8 cellular contexts compared by ENCODE assay signal in the genomic region with DNA sequence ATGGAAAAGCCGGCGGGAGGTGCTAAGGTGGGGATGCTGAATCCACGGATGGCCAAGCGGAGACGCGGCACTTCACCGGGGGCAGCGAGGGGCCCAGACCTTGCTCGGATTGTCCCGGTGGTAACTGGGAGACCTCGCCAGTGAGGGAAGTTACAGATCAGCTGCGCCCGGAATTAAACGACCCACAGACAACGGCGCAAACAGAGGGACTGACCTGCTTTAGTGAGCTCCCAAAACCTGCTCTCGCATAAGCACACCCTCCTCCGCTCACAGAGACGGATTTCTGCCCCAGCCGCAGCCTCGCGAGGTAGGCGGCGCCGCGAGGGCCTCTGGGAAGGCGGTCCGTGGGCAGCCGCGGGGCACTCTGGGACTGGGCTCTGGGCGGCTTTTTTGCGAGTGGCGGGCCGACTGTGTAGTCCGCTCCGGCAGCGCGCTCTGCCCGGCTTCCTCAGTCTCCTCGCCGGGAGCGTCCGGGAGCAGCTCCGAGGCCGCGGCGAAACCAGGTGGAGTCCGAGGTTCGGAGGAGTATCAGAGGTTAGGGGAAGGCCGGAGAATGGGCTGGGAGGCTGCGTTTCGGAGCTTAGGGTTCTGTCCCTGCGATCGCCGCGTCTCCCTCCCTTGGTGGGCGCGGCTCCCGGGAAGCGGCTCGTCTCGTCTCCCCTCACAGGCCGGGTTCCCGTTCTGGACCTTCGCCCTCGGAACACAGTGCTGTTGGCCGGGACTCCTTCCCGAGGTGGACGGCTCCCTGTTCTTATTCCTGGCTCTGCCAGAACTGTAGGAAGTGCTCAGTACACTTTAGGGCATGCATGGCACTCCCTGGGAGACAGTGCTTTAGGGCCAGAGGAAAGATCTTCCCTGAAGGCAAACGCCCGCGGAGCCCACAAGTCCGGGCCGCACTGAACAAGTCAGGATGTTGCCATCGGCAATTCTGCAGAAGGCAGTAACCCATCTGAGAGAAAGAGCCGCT. TPM values are rescaled to one million over a fixed set of nuclear protein-coding genes. Genes with fewer than 3 reads are reported as not detected.
DNase-seq lines count a peak whose midpoint lies in the region; TF ChIP-seq lines count a peak whose summit lies in the region.

A gene with protein sequence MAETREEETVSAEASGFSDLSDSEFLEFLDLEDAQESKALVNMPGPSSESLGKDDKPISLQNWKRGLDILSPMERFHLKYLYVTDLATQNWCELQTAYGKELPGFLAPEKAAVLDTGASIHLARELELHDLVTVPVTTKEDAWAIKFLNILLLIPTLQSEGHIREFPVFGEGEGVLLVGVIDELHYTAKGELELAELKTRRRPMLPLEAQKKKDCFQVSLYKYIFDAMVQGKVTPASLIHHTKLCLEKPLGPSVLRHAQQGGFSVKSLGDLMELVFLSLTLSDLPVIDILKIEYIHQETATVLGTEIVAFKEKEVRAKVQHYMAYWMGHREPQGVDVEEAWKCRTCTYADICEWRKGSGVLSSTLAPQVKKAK (plus strand): TSS at position 393 of the 967 bp plus-strand sequence. CDS start 5,778 bp downstream, outside the sequence.

- no peaks in the 10 kb centered on the region for H4K20me1 ChIP-seq in H9 (ENCODE audit: control insufficient read depth, insufficient read depth, insufficient read length)

- no peaks in the 10 kb centered on the region; the same call in 1 of the 2 replicates for H3K79me2 ChIP-seq in H9 (ENCODE audit: insufficient read depth, low read length)

- H3K18ac ChIP-seq in H9 (ENCODE audit: insufficient read length, low read depth, low read length): peak within 1 kb of the TSS; percentile 76

- peak within 1 kb of the TSS; percentile 85 to 86 for H3K4me3 Mint-ChIP-seq in H9

- no peaks in the 10 kb centered on the region for H3K79me1 ChIP-seq in H9 (ENCODE audit: insufficient read depth, low read depth, low read length, poor library complexity, severe bottlenecking)

- H3K23me2 ChIP-seq in H9 (ENCODE audit: insufficient read length, low read depth, low read length, poor library complexity, severe bottlenecking): peaks cover 11% of the 10 kb centered on the region

- peaks cover 7 to 9% of the 10 kb centered on the region in 2 experiments for H3K4me1 Mint-ChIP-seq in H9

- H3K36me3 Mint-ChIP-seq in H9 (ENCODE audit: insufficient read depth in 1 of 3, low read depth in 3 of 3): peaks cover 18 to 46% (median 24%) of the 10 kb centered on the region in 3 experiments

- H3K27ac ChIP-seq in H9 (ENCODE audit: insufficient read length, low read depth, low read length): no peak within 1 kb of the TSS
- H3K27ac ChIP-seq in transverse colon: peak within 1 kb of the TSS; percentile 74 to 86 (median 82)

- peak within 1 kb of the TSS; percentile 89 for H3K14ac ChIP-seq in H9 (ENCODE audit: insufficient read depth, low read length)

- H2BK15ac ChIP-seq in H9 (ENCODE audit: low read depth, low read length): no peak within 1 kb of the TSS

- H2BK12ac ChIP-seq in H9 (ENCODE audit: insufficient read length, low read depth, low read length): no peak within 1 kb of the TSS

- H2BK20ac ChIP-seq in H9 (ENCODE audit: low read depth, low read length, poor library complexity, severe bottlenecking): no peak within 1 kb of the TSS

- peaks cover 22 to 23% of the 10 kb centered on the region in 2 experiments for H3K9me3 Mint-ChIP-seq in H9

- no peak within 1 kb of the TSS for H3T11ph ChIP-seq in H9 (ENCODE audit: low read length)

- no peak within 1 kb of the TSS for H3K56ac ChIP-seq in H9 (ENCODE audit: insufficient read length, low read depth, low read length)

- in situ Hi-C loops in transverse colon (cut with MboI; ENCODE audit: low pct_ligation_motif_present in 1 of 4, low pct_unique_long_range_greater_than_20kb in 1 of 4, low sequenced_read_pairs in 3 of 4): no loop called here

- H4K91ac ChIP-seq in H9 (ENCODE audit: insufficient read length, low read depth, low read length): no peak within 1 kb of the TSS

- H3K27me3 Mint-ChIP-seq in H9 (ENCODE audit: low read depth): peaks cover 10% of the 10 kb centered on the region

- H4K5ac ChIP-seq in H9 (ENCODE audit: insufficient read length, low read depth, low read length): no peak within 1 kb of the TSS

- 0 out of 2 replicates have a peak, but pooled peaks cover 3% of the 10 kb centered on the region for H3K27me3 ChIP-seq in H9 (ENCODE audit: insufficient read depth, low read length)
- no peaks in the 10 kb centered on the region for H3K27me3 ChIP-seq in adipocyte (replicated peaks; ENCODE audit: control insufficient read depth, insufficient read depth, low read length)
- no peaks in the 10 kb centered on the region for H3K27me3 ChIP-seq in transverse colon

- H3K4ac ChIP-seq in H9 (ENCODE audit: low read depth, low read length): no peak within 1 kb of the TSS

- peak; percentile 78 for DNase-seq in EH (ENCODE audit: low read depth)
- DNase-seq in H9: peak; percentile 63
- DNase-seq in NB4 (ENCODE audit: low read depth): peak; percentile 90
- DNase-seq in T-helper 1 cell: peak; percentile 51 to 88 (median 69)
- peak; percentile 93 for DNase-seq in adipocyte (ENCODE audit: low read depth)
- peak; percentile 95 for DNase-seq in cardiac septum (ENCODE audit: low spot score)
- DNase-seq in pons (ENCODE audit: low spot score): peak; percentile 41
- peak; percentile 85 for DNase-seq in transverse colon

- no peak within 1 kb of the TSS for H2BK120ac ChIP-seq in H9 (ENCODE audit: low read depth, low read length, poor library complexity, severe bottlenecking)

- WGBS in H9 (ENCODE audit: extremely low coverage, insufficient read length, low lambda C conversion rate): no CpG with 5 or more reads among the region's 76 CpGs
- 1 to 4% methylated on average over 8 to 45 of the region's 76 CpGs for WGBS in transverse colon (ENCODE audit: low coverage in 1 of 2), 2 donors

- peak within 1 kb of the TSS; percentile 92 for H3K4me2 ChIP-seq in H9 (ENCODE audit: insufficient read depth, insufficient read length, low read length)

- H3K4me3 ChIP-seq in NB4 (ENCODE audit: low read depth, low read length) (peak within 1 kb of the TSS; percentile 89), adipocyte (ENCODE audit: low read length) (peak within 1 kb of the TSS; percentile 97), transverse colon (peak within 1 kb of the TSS; percentile 62 to 85 (median 70))

- TF ChIP-seq EP300 in transverse colon (IDR thresholded peaks at IDR 0.05; ENCODE audit: low read depth): no peak

- H3K9ac ChIP-seq in H9 (ENCODE audit: extremely low read depth, insufficient read length, low read length) (peak within 1 kb of the TSS; percentile 67), adipocyte (ENCODE audit: low read length) (peak within 1 kb of the TSS; percentile 97)

- no peak within 1 kb of the TSS for H2BK5ac ChIP-seq in H9 (ENCODE audit: insufficient read length, low read length)

- no peak within 1 kb of the TSS for H4K8ac ChIP-seq in H9 (replicated peaks; ENCODE audit: insufficient read length, low read depth, low read length)

- H3K4me1 ChIP-seq in H9 (ENCODE audit: insufficient read depth, low read length) (no peaks in the 10 kb centered on the region; the same call in 1 of the 2 replicates), adipocyte (ENCODE audit: control insufficient read depth, insufficient read depth, low read length) (peaks cover 8% of the 10 kb centered on the region), transverse colon (peaks cover 0 to 17% (median 10%) of the 10 kb centered on the region in 4 donors)

- no peaks in the 10 kb centered on the region for H3K9me3 ChIP-seq in H9 (ENCODE audit: control insufficient read depth, low read depth, low read length)
- peaks cover 7% of the 10 kb centered on the region for H3K9me3 ChIP-seq in adipocyte (ENCODE audit: control insufficient read depth, low read length)
- H3K9me3 ChIP-seq in transverse colon: peaks cover 5 to 15% of the 10 kb centered on the region in 2 donors

- no peak within 1 kb of the TSS for H2AFZ ChIP-seq in H9 (ENCODE audit: low read length)

- H3K36me3 ChIP-seq in adipocyte (ENCODE audit: control insufficient read depth, insufficient read depth, low read length, severe bottlenecking) (no peaks in the 10 kb centered on the region), transverse colon (no peaks in the 10 kb centered on the region)

- intact Hi-C loops in cardiac septum (cut with DNase I): loop anchor here (1.0 to 5.0 kb wide), 2 partner anchors 23 to 56 kb away; partner anchors contain the start of genes ZFP69B and ZNF684
- intact Hi-C loops in transverse colon (cut with DNase I; ENCODE audit: low total_unique reads): no loop called here

- H3K23ac ChIP-seq in H9 (ENCODE audit: insufficient read length, low read depth, low read length): no peak within 1 kb of the TSS

- TF ChIP-seq POLR2A in NB4 (IDR thresholded peaks at IDR 0.05; ENCODE audit: extremely low read depth, insufficient read length): peak; percentile 74
- peak; percentile 40 for TF ChIP-seq POLR2A in transverse colon (IDR thresholded peaks at IDR 0.05)

- H3K27ac Mint-ChIP-seq in H9: no peak within 1 kb of the TSS; a peak in 1 of 7 replicates

- no peak for TF ChIP-seq CTCF in H9 (conservative IDR thresholded peaks at IDR 0.05)
- no peak for TF ChIP-seq CTCF in NB4 (IDR thresholded peaks at IDR 0.05; ENCODE audit: low read depth, low read length)
- TF ChIP-seq CTCF in transverse colon (IDR thresholded peaks at IDR 0.05): no peak

- H2AK5ac ChIP-seq in H9 (ENCODE audit: insufficient read length, low read length): no peak within 1 kb of the TSS

RNA-seq across cellular contexts. Expression of the gene that starts here (rescaled TPM):
- total RNA-seq in H9 (2021) (13.4 and 14.2 TPM in 2 replicates), cardiac septum (4.7 TPM), transverse colon (10 to 100 TPM in 1 of 4 donors, 1 to 10 TPM in 2, under 1 TPM in 1; 0.40 to 16.8 (median 6.5) TPM)

Comparison
In these comparisons a context has a peak if more than half of its experiments do, and no peak if none do; other contexts are left out.
1. DNase-seq: peak in every context shown above with its lines; median percentile 95 in cardiac septum; 93 in adipocyte; 90 in NB4; 85 in transverse colon; 78 in EH; 69 in T-helper 1 cell; 63 in H9; 41 in pons.